In genomic region chr1:114779722-114780121, GRCh38 we compare ENCODE assay signal across 8 cellular contexts. TPM values are rescaled to one million over a fixed set of nuclear protein-coding genes. Genes with fewer than 3 reads are reported as not detected.
DNase-seq lines count a peak whose midpoint lies in the region; ATAC-seq and TF ChIP-seq lines count a peak whose summit lies in the region.

No MANE protein-coding gene starts in this region.

- H3K9me3 ChIP-seq in skeletal muscle satellite cell (replicated peaks; ENCODE audit: low read length): no peaks in the 10 kb centered on the region

- H3K36me3 Mint-ChIP-seq in WTC11 (peaks cover 37% of the 10 kb centered on the region), glutamatergic neuron (ENCODE audit: unreplicated experiment) (no peaks in the 10 kb centered on the region)

- peak overlapping the region; percentile 97 for H3K4me3 ChIP-seq in H7 (ENCODE audit: insufficient read depth, low read depth, low read length)
- peak overlapping the region; percentile 92 for H3K4me3 ChIP-seq in skeletal muscle satellite cell (ENCODE audit: low read length)

- peak overlapping the region; percentile 100 for H3K4me3 Mint-ChIP-seq in WTC11
- peak overlapping the region; percentile 98 for H3K4me3 Mint-ChIP-seq in glutamatergic neuron (ENCODE audit: unreplicated experiment)

- no peaks in the 10 kb centered on the region for H3K9me3 Mint-ChIP-seq in WTC11
- H3K9me3 Mint-ChIP-seq in glutamatergic neuron (ENCODE audit: unreplicated experiment): peaks cover 3% of the 10 kb centered on the region

- no peak for DNase-seq in H7
- no peak for DNase-seq in WTC11 (ENCODE audit: low spot score)
- no peak for DNase-seq in glutamatergic neuron
- DNase-seq in T-helper 9 cell: no peak
- no peak for DNase-seq in hypothalamus (lab: John Stamatoyannopoulos, UW)
- DNase-seq in cerebellar nuclear complex (lab: John Stamatoyannopoulos, UW): no peak

- H3K27ac Mint-ChIP-seq in WTC11 (no peak overlapping the region; the same call in 1 of the 2 replicates), glutamatergic neuron (ENCODE audit: unreplicated experiment) (peak overlapping the region; percentile 96)

- peak overlapping the region; percentile 89 for H3K4me2 ChIP-seq in skeletal muscle satellite cell (ENCODE audit: low read length)

- peak overlapping the region; percentile 86 for H3K9ac ChIP-seq in skeletal muscle satellite cell (ENCODE audit: low read depth, low read length)

- POLR2A ChIA-PET in WTC11 (lab: Charles Lee): interaction anchor here (1.2 kb wide), 1 partner anchor 310 kb away, joined by 4 read pairs; the partner anchor contains the start of gene TSPAN2

- no peak for TF ChIP-seq CTCF in WTC11 (IDR thresholded peaks at IDR 0.05)
- no peak for TF ChIP-seq CTCF in glutamatergic neuron (IDR thresholded peaks at IDR 0.05; ENCODE audit: partially characterized antibody, unreplicated experiment)

- H3K36me3 ChIP-seq in H7 (replicated peaks; ENCODE audit: control insufficient read depth, insufficient read depth, low read length): peaks cover 5% of the 10 kb centered on the region
- peaks cover 20% of the 10 kb centered on the region for H3K36me3 ChIP-seq in skeletal muscle satellite cell (ENCODE audit: insufficient read depth, low read length)

- H3K4me1 Mint-ChIP-seq in WTC11 (0 out of 2 replicates have a peak, but pooled peaks cover 5% of the 10 kb centered on the region), glutamatergic neuron (ENCODE audit: low read depth, unreplicated experiment) (peaks cover 8% of the 10 kb centered on the region)

- peaks cover 4% of the 10 kb centered on the region for H3K4me1 ChIP-seq in skeletal muscle satellite cell (ENCODE audit: control insufficient read depth, insufficient read depth, low read length)

- H3K27me3 ChIP-seq in H7 (ENCODE audit: control insufficient read depth, insufficient read depth, low read length) (peaks cover 5% of the 10 kb centered on the region), skeletal muscle satellite cell (ENCODE audit: control insufficient read depth, insufficient read depth, low read length) (no peaks in the 10 kb centered on the region)

- H3K27me3 Mint-ChIP-seq in WTC11 (ENCODE audit: low read depth): peaks cover 32% of the 10 kb centered on the region
- H3K27me3 Mint-ChIP-seq in glutamatergic neuron (ENCODE audit: unreplicated experiment): peaks cover 3% of the 10 kb centered on the region

- CTCF ChIA-PET in WTC11 (lab: Charles Lee): no interaction called here

- ATAC-seq in WTC11: no peak
- ATAC-seq in GM18867 (IDR thresholded peaks at IDR 0.05; ENCODE audit: unreplicated experiment): no peak

TF ChIP-seq in WTC11, 78 proteins besides CTCF, POLR2A, EP300 and RAD21:
- TF ChIP-seq, protein P1, sequence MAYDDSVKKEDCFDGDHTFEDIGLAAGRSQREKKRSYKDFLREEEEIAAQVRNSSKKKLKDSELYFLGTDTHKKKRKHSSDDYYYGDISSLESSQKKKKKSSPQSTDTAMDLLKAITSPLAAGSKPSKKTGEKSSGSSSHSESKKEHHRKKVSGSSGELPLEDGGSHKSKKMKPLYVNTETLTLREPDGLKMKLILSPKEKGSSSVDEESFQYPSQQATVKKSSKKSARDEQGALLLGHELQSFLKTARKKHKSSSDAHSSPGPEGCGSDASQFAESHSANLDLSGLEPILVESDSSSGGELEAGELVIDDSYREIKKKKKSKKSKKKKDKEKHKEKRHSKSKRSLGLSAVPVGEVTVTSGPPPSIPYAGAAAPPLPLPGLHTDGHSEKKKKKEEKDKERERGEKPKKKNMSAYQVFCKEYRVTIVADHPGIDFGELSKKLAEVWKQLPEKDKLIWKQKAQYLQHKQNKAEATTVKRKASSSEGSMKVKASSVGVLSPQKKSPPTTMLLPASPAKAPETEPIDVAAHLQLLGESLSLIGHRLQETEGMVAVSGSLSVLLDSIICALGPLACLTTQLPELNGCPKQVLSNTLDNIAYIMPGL (CRISPR knock-in tag; IDR thresholded peaks at IDR 0.05): no peak
- no peak for TF ChIP-seq NFATC4 (CRISPR knock-in tag; IDR thresholded peaks at IDR 0.05)
- TF ChIP-seq GTF2I (CRISPR knock-in tag; conservative IDR thresholded peaks at IDR 0.05): no peak
- no peak for TF ChIP-seq CREB1 (CRISPR knock-in tag; IDR thresholded peaks at IDR 0.05)
- no peak for TF ChIP-seq PRDM15 (CRISPR knock-in tag; IDR thresholded peaks at IDR 0.05)
- TF ChIP-seq CDX4 (CRISPR knock-in tag; IDR thresholded peaks at IDR 0.05; ENCODE audit: borderline replicate concordance): no peak
- no peak for TF ChIP-seq MYBL2 (CRISPR knock-in tag; IDR thresholded peaks at IDR 0.05)
- no peak for TF ChIP-seq NR3C1 (CRISPR knock-in tag; conservative IDR thresholded peaks at IDR 0.05; ENCODE audit: low read depth)
- TF ChIP-seq ZNF425 (CRISPR knock-in tag; conservative IDR thresholded peaks at IDR 0.05): no peak
- TF ChIP-seq RORB (CRISPR knock-in tag; IDR thresholded peaks at IDR 0.05): no peak
- TF ChIP-seq SOX15 (CRISPR knock-in tag; IDR thresholded peaks at IDR 0.05): no peak
- no peak for TF ChIP-seq EMX1 (CRISPR knock-in tag; IDR thresholded peaks at IDR 0.05)

RNA-seq across cellular contexts. Expression of gene SIKE1, which starts 0.8 kb away (rescaled TPM):
- 105 and 123 TPM in 2 replicates for total RNA-seq in H7 (2014; rRNA removed; shearing (Covaris generic))
- 65.2 to 75.2 TPM (median 68.7 TPM) in 3 replicates for total RNA-seq in WTC11 (2021)
- total RNA-seq in glutamatergic neuron (ENCODE audit: unreplicated experiment): 60.7 TPM
- 31.7 and 38.0 TPM in 2 replicates for total RNA-seq in skeletal muscle satellite cell (2012; rRNA removed)

RNA-seq across cellular contexts. Expression of gene CSDE1, which starts 21.9 kb away (rescaled TPM):
- 427 and 596 TPM in 2 replicates for total RNA-seq in H7 (2014; rRNA removed; shearing (Covaris generic))
- total RNA-seq in WTC11 (2021): 587 to 595 TPM (median 591 TPM) in 3 replicates
- 763 TPM for total RNA-seq in glutamatergic neuron (ENCODE audit: unreplicated experiment)
- total RNA-seq in skeletal muscle satellite cell (2012; rRNA removed): 338 and 400 TPM in 2 replicates
